10 cellular contexts compared by ENCODE assay signal in genomic region chr4:44046491-44046890, GRCh38.
"Had no signal": no experiment of that assay in that cellular context is flagged by ENCODE, and none has a peak within 500 bp of the region (broad histone marks: within the 10 kb centered on the region; RNA-seq: fewer than 3 reads in every experiment).

No MANE protein-coding gene starts in this region.

- H3K4me3 ChIP-seq: GM23248, GM23338, HAP-1 had no signal

- H3K4me1 ChIP-seq: HAP-1 had no signal

- H3K4me2 ChIP-seq: GM23338 had no signal

- DNase-seq: GM23248, GOT3, H7, H9, HCEC 1CT, HFFc6 had no signal

- H3K36me3 ChIP-seq: HAP-1 had no signal

- H2AFZ ChIP-seq: GM23248, GM23338 had no signal

- H3K27ac ChIP-seq: GM23248 had no signal

- H3K9me3 ChIP-seq: HAP-1 had no signal

- ATAC-seq: GM23338, HCT116 had no signal

- FAIRE-seq: H54 had no signal

- H3K9ac ChIP-seq: GM23248 had no signal
